In genomic region chr15:57421110-57421509, GRCh38 we compare ENCODE assay signal across 20 cellular contexts. TPM values are rescaled to one million over a fixed set of nuclear protein-coding genes. Genes with fewer than 3 reads are reported as not detected.
DNase-seq lines count a peak whose midpoint lies in the region; ATAC-seq and TF ChIP-seq lines count a peak whose summit lies in the region.
"Had no signal": no experiment of that assay in that cellular context is flagged by ENCODE, and none has a peak within 500 bp of the region (broad histone marks: within the 10 kb centered on the region; RNA-seq: fewer than 3 reads in every experiment).

No MANE protein-coding gene starts in this region.

- H2BK15ac ChIP-seq in mesenchymal stem cell (ENCODE audit: low read depth, poor library complexity, severe bottlenecking): no peak overlapping the region

- H3K36me3 Mint-ChIP-seq in stimulated activated naive B cell treated with anti-CD40 and anti-IgM and Interleukin-4, amounts not matched to agents 10 μg/mL and 1 μg/mL and 100 μg/mL, for 72 hours: no peaks in the 10 kb centered on the region
- peaks cover 0 to 1% (median 0%) of the 10 kb centered on the region in 3 donors for H3K36me3 Mint-ChIP-seq in CD8-positive, alpha-beta memory T cell
- H3K36me3 Mint-ChIP-seq: CD8-positive, alpha-beta T cell; IgD-negative memory B cell had no signal

- no peak overlapping the region for H3K4me3 Mint-ChIP-seq in stimulated activated naive B cell treated with anti-CD40 and anti-IgM and Interleukin-4, amounts not matched to agents 10 μg/mL and 1 μg/mL and 100 μg/mL, for 72 hours
- no peak overlapping the region for H3K4me3 Mint-ChIP-seq in CD8-positive, alpha-beta memory T cell
- H3K4me3 Mint-ChIP-seq: CD8-positive, alpha-beta T cell; IgD-negative memory B cell had no signal

- CTCF ChIA-PET in CD8-positive, alpha-beta memory T cell (lab: Charles Lee): no interaction called here

- H3K9me3 ChIP-seq in cardiac muscle cell (ENCODE audit: low read depth) (no peaks in the 10 kb centered on the region), heart right ventricle (no peaks in the 10 kb centered on the region), mesenchymal stem cell (ENCODE audit: control insufficient read depth, low read length) (no peaks in the 10 kb centered on the region)
- H3K9me3 ChIP-seq in CD8-positive, alpha-beta memory T cell (ENCODE audit: low read length): no peaks in the 10 kb centered on the region
- H3K9me3 ChIP-seq: BE2C, HAP-1 had no signal

- peaks cover 10 to 17% of the 10 kb centered on the region in 2 donors for H3K4me1 Mint-ChIP-seq in stimulated activated naive B cell treated with anti-CD40 and anti-IgM and Interleukin-4, amounts not matched to agents 10 μg/mL and 1 μg/mL and 100 μg/mL, for 72 hours
- no peaks in the 10 kb centered on the region for H3K4me1 Mint-ChIP-seq in CD8-positive, alpha-beta memory T cell
- H3K4me1 Mint-ChIP-seq: IgD-negative memory B cell had no signal

- H3K9ac ChIP-seq in mesenchymal stem cell (ENCODE audit: low read length): no peak overlapping the region

- peaks cover 11% of the 10 kb centered on the region for H3K79me1 ChIP-seq in mesenchymal stem cell (replicated peaks; ENCODE audit: low read length, poor library complexity, severe bottlenecking)

- no peak overlapping the region for H4K8ac ChIP-seq in mesenchymal stem cell (ENCODE audit: low read length)

- WGBS in heart right ventricle, 2 donors: 94% methylated on average over 3 of the region's 3 CpGs
- WGBS in mesenchymal stem cell: 100% methylated on average over 2 of the region's 3 CpGs

- peak overlapping the region; percentile 37 for H3K27ac Mint-ChIP-seq in stimulated activated naive B cell treated with anti-CD40 and anti-IgM and Interleukin-4, amounts not matched to agents 10 μg/mL and 1 μg/mL and 100 μg/mL, for 72 hours
- H3K27ac Mint-ChIP-seq in CD8-positive, alpha-beta memory T cell: no peak overlapping the region
- H3K27ac Mint-ChIP-seq: CD8-positive, alpha-beta T cell; IgD-negative memory B cell had no signal

- no peak overlapping the region for H3K14ac ChIP-seq in mesenchymal stem cell (ENCODE audit: low read length in 2 of 2)

- H2BK120ac ChIP-seq in mesenchymal stem cell (ENCODE audit: low read depth, low read length): no peak overlapping the region

- no peak for ATAC-seq in heart right ventricle
- no peak for ATAC-seq in stimulated activated naive B cell treated with anti-CD40 and anti-IgM and Interleukin-4, amounts not matched to agents 10 μg/mL and 1 μg/mL and 100 μg/mL, for 72 hours (replicated peaks)
- no peak for ATAC-seq in HG03108 (IDR thresholded peaks at IDR 0.05; ENCODE audit: unreplicated experiment)
- ATAC-seq: CD8-positive, alpha-beta T cell had no signal

- H2AK5ac ChIP-seq in mesenchymal stem cell (ENCODE audit: low read length, severe bottlenecking): peak overlapping the region; percentile 42

- H3K4ac ChIP-seq in mesenchymal stem cell (ENCODE audit: low read depth in 1 of 2, low read length in 2 of 2): no peak overlapping the region

- no peaks in the 10 kb centered on the region for H3K27me3 ChIP-seq in cardiac muscle cell
- H3K27me3 ChIP-seq in heart right ventricle: no peaks in the 10 kb centered on the region
- peaks cover 0 to 26% of the 10 kb centered on the region in 2 experiments for H3K27me3 ChIP-seq in mesenchymal stem cell (ENCODE audit: control insufficient read depth in 1 of 2, insufficient read depth in 1 of 2, low read length in 2 of 2)
- no peaks in the 10 kb centered on the region for H3K27me3 ChIP-seq in CD8-positive, alpha-beta memory T cell (ENCODE audit: insufficient read depth, low read length, poor library complexity, severe bottlenecking)
- H3K27me3 ChIP-seq: BE2C had no signal

- no peak overlapping the region for H2AFZ ChIP-seq in mesenchymal stem cell (ENCODE audit: low read depth, low read length)

- peak overlapping the region; percentile 80 for H3K27ac ChIP-seq in cardiac muscle cell
- H3K27ac ChIP-seq in heart right ventricle: no peak overlapping the region
- H3K27ac ChIP-seq in mesenchymal stem cell (ENCODE audit: low read length, poor library complexity, severe bottlenecking): peak overlapping the region; percentile 86
- H3K27ac ChIP-seq in CD8-positive, alpha-beta memory T cell (ENCODE audit: low read depth, low read length): no peak overlapping the region

- DNase-seq in cardiac muscle cell (ENCODE audit: low read depth in 1 of 2, low spot score in 1 of 2) (no peak), heart right ventricle (no peak), mesenchymal stem cell (no peak), NCI-H1417 treated with DMSO at 0.1 percent for 48 hours (lab: John Stamatoyannopoulos, UW) (no peak), NCI-H526 (lab: John Stamatoyannopoulos, UW) (no peak)
- no peak for DNase-seq in stimulated activated naive B cell treated with anti-CD40 and anti-IgM and Interleukin-4, amounts not matched to agents 10 μg/mL and 1 μg/mL and 100 μg/mL, for 72 hours
- DNase-seq in CD8-positive, alpha-beta memory T cell: no peak
- DNase-seq: 8988T; BE2C; CD8-positive, alpha-beta T cell; DMS79; NCI-H1105; NCI-H1694 treated with DMSO at 0.1 percent for 48 hours; NCI-H2107; NCI-H2227 treated with DMSO at 0.1 percent for 48 hours; NCI-H524 treated with DMSO at 0.1 percent for 48 hours; SHP77 treated with DMSO at 0.1 percent for 48 hours had no signal

- no peaks in the 10 kb centered on the region for H3K9me3 Mint-ChIP-seq in stimulated activated naive B cell treated with anti-CD40 and anti-IgM and Interleukin-4, amounts not matched to agents 10 μg/mL and 1 μg/mL and 100 μg/mL, for 72 hours
- H3K9me3 Mint-ChIP-seq in CD8-positive, alpha-beta memory T cell: no peaks in the 10 kb centered on the region
- H3K9me3 Mint-ChIP-seq: CD8-positive, alpha-beta T cell had no signal

- H4K91ac ChIP-seq in mesenchymal stem cell (ENCODE audit: low read length): no peak overlapping the region

- H2BK5ac ChIP-seq in mesenchymal stem cell (ENCODE audit: low read depth, low read length, poor library complexity, severe bottlenecking): no peak overlapping the region

- intact Hi-C loops in heart right ventricle (cut with DNase I): no loop called here

- no peak overlapping the region for H3K18ac ChIP-seq in mesenchymal stem cell (ENCODE audit: low read depth in 1 of 2, low read length in 2 of 2)

- no peaks in the 10 kb centered on the region for H3K36me3 ChIP-seq in cardiac muscle cell
- H3K36me3 ChIP-seq in heart right ventricle: no peaks in the 10 kb centered on the region
- peaks cover 0 to 4% of the 10 kb centered on the region in 2 experiments for H3K36me3 ChIP-seq in mesenchymal stem cell (ENCODE audit: control insufficient read depth in 1 of 2, insufficient read depth in 2 of 2, low read depth in 1 of 2, low read length in 2 of 2)
- no peaks in the 10 kb centered on the region for H3K36me3 ChIP-seq in CD8-positive, alpha-beta memory T cell (ENCODE audit: insufficient read depth, low read length)
- H3K36me3 ChIP-seq: BE2C, HAP-1 had no signal

- H3K4me3 ChIP-seq in cardiac muscle cell (no peak overlapping the region), heart right ventricle (no peak overlapping the region), mesenchymal stem cell (ENCODE audit: insufficient read depth in 1 of 2, low read depth in 1 of 2, low read length in 2 of 2) (no peak overlapping the region)
- H3K4me3 ChIP-seq in CD8-positive, alpha-beta memory T cell (ENCODE audit: low read length): no peak overlapping the region
- H3K4me3 ChIP-seq: HAP-1 had no signal

- H3K4me1 ChIP-seq in cardiac muscle cell (ENCODE audit: low read depth) (peaks cover 58% of the 10 kb centered on the region), heart right ventricle (peaks cover 0 to 20% (median 6%) of the 10 kb centered on the region in 9 donors), mesenchymal stem cell (ENCODE audit: control insufficient read depth, insufficient read depth, low read depth, low read length) (peaks cover 14% of the 10 kb centered on the region)
- H3K4me1 ChIP-seq in CD8-positive, alpha-beta memory T cell (ENCODE audit: insufficient read depth, low read length): no peaks in the 10 kb centered on the region
- H3K4me1 ChIP-seq: BE2C, HAP-1 had no signal

- no peak overlapping the region for H2BK12ac ChIP-seq in mesenchymal stem cell (ENCODE audit: low read length in 2 of 2)

- TF ChIP-seq CTCF in cardiac muscle cell (IDR thresholded peaks at IDR 0.05; ENCODE audit: low read depth, low read length) (no peak), heart right ventricle (IDR thresholded peaks at IDR 0.05) (no peak)

- H3K23ac ChIP-seq in mesenchymal stem cell (ENCODE audit: low read length in 2 of 2): no peak overlapping the region

- no peak overlapping the region for H3K4me2 ChIP-seq in mesenchymal stem cell (ENCODE audit: low read length, poor library complexity, severe bottlenecking)

- no peaks in the 10 kb centered on the region for H3K27me3 Mint-ChIP-seq in stimulated activated naive B cell treated with anti-CD40 and anti-IgM and Interleukin-4, amounts not matched to agents 10 μg/mL and 1 μg/mL and 100 μg/mL, for 72 hours
- peaks cover 9 to 30% of the 10 kb centered on the region in 2 donors for H3K27me3 Mint-ChIP-seq in CD8-positive, alpha-beta memory T cell

- POLR2A ChIA-PET in CD8-positive, alpha-beta memory T cell (lab: Charles Lee): no interaction called here

RNA-seq across cellular contexts. Expression of gene CGNL1, which starts 44.8 kb away (rescaled TPM):
- 97.4 and 134 TPM in 2 replicates for total RNA-seq in cardiac muscle cell
- polyA plus RNA-seq in cardiac muscle cell: 62.9 and 75.4 TPM in 2 replicates
- 10 to 100 TPM in 9 of 10 donors, 1 to 10 TPM in 1; 8.0 to 42.9 (median 35.5) TPM for total RNA-seq in heart right ventricle
- 1 to 10 TPM; 2.7 to 6.9 TPM for polyA plus RNA-seq in heart right ventricle
- polyA plus RNA-seq in mesenchymal stem cell (2013, experiment 1 of 2): 0.23 TPM
- 0.22 TPM for polyA plus RNA-seq in mesenchymal stem cell (2013, experiment 2 of 2)
- not detected for total RNA-seq in CD8-positive, alpha-beta memory T cell
- polyA plus RNA-seq in CD8-positive, alpha-beta memory T cell: not detected
- total RNA-seq: CD8-positive, alpha-beta T cell had no signal

Comparison
In these comparisons a context has a peak if more than half of its experiments do, and no peak if none do; other contexts are left out.
1. H3K27ac ChIP-seq: peak in cardiac muscle cell (single experiment) and mesenchymal stem cell (single experiment); none in heart right ventricle (0 of 10) and CD8-positive, alpha-beta memory T cell (single experiment).
2. RNA of gene CGNL1, which starts 44.8 kb away (total RNA-seq): 97.4 to 134 TPM in cardiac muscle cell and 8.0 to 42.9 TPM in heart right ventricle; not detected in CD8-positive, alpha-beta memory T cell; every median in the first group is over 4 times any median in the second.